In genomic region chr19:658916-659839, GRCh38 we compare ENCODE assay signal across 8 cellular contexts. TPM values are rescaled to one million over a fixed set of nuclear protein-coding genes. Genes with fewer than 3 reads are reported as not detected.
DNase-seq lines count a peak whose midpoint lies in the region; ATAC-seq and TF ChIP-seq lines count a peak whose summit lies in the region.

No MANE protein-coding gene starts in this region.

- no peak overlapping the region for H2BK5ac ChIP-seq in IMR-90 (ENCODE audit: low read depth, low read length, poor library complexity, severe bottlenecking)

- H3F3A ChIP-seq in smooth muscle cell (ENCODE audit: low read depth), result peaks cover 8% of the 10 kb centered on the region

- no peak overlapping the region for H2BK15ac ChIP-seq in IMR-90 (ENCODE audit: low read depth, low read length)

- no peak overlapping the region for H3K56ac ChIP-seq in IMR-90 (ENCODE audit: extremely low read depth, insufficient read depth, low read length)

- in situ Hi-C loops in IMR-90 (cut with MboI; ENCODE audit: low sequenced_read_pairs), result no loop called here

- peaks cover 0 to 12% of the 10 kb centered on the region in 2 donors for H3K36me3 Mint-ChIP-seq in activated T-cell treated with anti-CD3 and anti-CD28 coated beads, Interleukin-2, amount 50 U/mL, for 72 hours (ENCODE audit: insufficient read depth in 2 of 2)

- dilution Hi-C loops in IMR-90 (cut with HindIII; ENCODE audit: low sequenced_read_pairs, unreplicated experiment), result no loop called here

- no peak for DNase-seq in IMR-90
- no peak for DNase-seq in activated T-cell treated with anti-CD3 and anti-CD28 coated beads, Interleukin-2, amount 50 U/mL, for 72 hours
- DNase-seq in foreskin fibroblast, result peak; percentile 55 to 59
- peak; percentile 9 for DNase-seq in smooth muscle cell (lab: John Stamatoyannopoulos, UW; ENCODE audit: unreplicated experiment)
- DNase-seq in HEK293T (ENCODE audit: extremely low spot score), result no peak
- no peak for DNase-seq in NCI-H2107 treated with DMSO at 0.1 percent for 48 hours (lab: John Stamatoyannopoulos, UW; ENCODE audit: unreplicated experiment)

- H2AK9ac ChIP-seq in IMR-90 (replicated peaks; ENCODE audit: low read depth, low read length, poor library complexity), result peak overlapping the region; percentile 50

- H3K27ac Mint-ChIP-seq in activated T-cell treated with anti-CD3 and anti-CD28 coated beads, Interleukin-2, amount 50 U/mL, for 72 hours, result peak overlapping the region; percentile 89

- H3K14ac ChIP-seq in IMR-90 (replicated peaks; ENCODE audit: low read depth, low read length), result no peak overlapping the region

- peaks cover 14% of the 10 kb centered on the region for H3K4me1 ChIP-seq in IMR-90 (ENCODE audit: control insufficient read depth, insufficient read depth, low read length)
- peaks cover 15% of the 10 kb centered on the region for H3K4me1 ChIP-seq in smooth muscle cell (ENCODE audit: low read depth)

- no peak overlapping the region for H3K18ac ChIP-seq in IMR-90 (ENCODE audit: low read depth, low read length)

- ATAC-seq in IMR-90 (ENCODE audit: low read depth) (no peak), GM18511 (IDR thresholded peaks at IDR 0.05; ENCODE audit: unreplicated experiment) (no peak), GM18505 (IDR thresholded peaks at IDR 0.05; ENCODE audit: unreplicated experiment) (no peak)
- peak in 1 of 2 donors; percentile 8 for ATAC-seq in activated T-cell treated with anti-CD3 and anti-CD28 coated beads, Interleukin-2, amount 50 U/mL, for 72 hours (replicated peaks in 1 of 2)

- no peak overlapping the region for H2BK20ac ChIP-seq in IMR-90 (ENCODE audit: low read depth, low read length)

- H3K9me3 ChIP-seq in IMR-90 (ENCODE audit: control insufficient read depth, insufficient read depth, low read length), result no peaks in the 10 kb centered on the region
- H3K9me3 ChIP-seq in smooth muscle cell (replicated peaks; ENCODE audit: low read depth), result no peaks in the 10 kb centered on the region

- peaks cover 56% of the 10 kb centered on the region for H3K4me1 Mint-ChIP-seq in activated T-cell treated with anti-CD3 and anti-CD28 coated beads, Interleukin-2, amount 50 U/mL, for 72 hours (ENCODE audit: low read depth)

- no peak for TF ChIP-seq RAD21 in IMR-90 (IDR thresholded peaks at IDR 0.05; ENCODE audit: low read length)

- no TSS peak for BruUV-seq in IMR-90 (replicated peaks; lab: Mats Ljungman, UMichigan)

- H3K79me2 ChIP-seq in smooth muscle cell (ENCODE audit: low read depth), result peaks cover 90% of the 10 kb centered on the region

- no peaks in the 10 kb centered on the region for H3K27me3 ChIP-seq in IMR-90 (ENCODE audit: control insufficient read depth, insufficient read depth, low read length)
- no peaks in the 10 kb centered on the region for H3K27me3 ChIP-seq in smooth muscle cell (ENCODE audit: low read depth)

- TF ChIP-seq POLR2A in IMR-90 (IDR thresholded peaks at IDR 0.05; ENCODE audit: low read depth, low read length) (no peak), GM18505 (IDR thresholded peaks at IDR 0.05; ENCODE audit: borderline replicate concordance, extremely low read depth, insufficient read depth, insufficient read length) (no peak)

- no peak overlapping the region for H2BK120ac ChIP-seq in IMR-90 (ENCODE audit: low read depth, low read length)

- H3K4me3 Mint-ChIP-seq in activated T-cell treated with anti-CD3 and anti-CD28 coated beads, Interleukin-2, amount 50 U/mL, for 72 hours, result peak overlapping the region; percentile 97 to 98

- peaks cover 10% of the 10 kb centered on the region for H3K36me3 ChIP-seq in IMR-90 (ENCODE audit: control insufficient read depth, insufficient read depth, low read length)
- no peaks in the 10 kb centered on the region for H3K36me3 ChIP-seq in smooth muscle cell (ENCODE audit: low read depth)

- peaks cover 79% of the 10 kb centered on the region for H4K20me1 ChIP-seq in IMR-90 (ENCODE audit: insufficient read depth, low read length)
- H4K20me1 ChIP-seq in smooth muscle cell (ENCODE audit: low read depth), result peaks cover 84% of the 10 kb centered on the region

- no peak overlapping the region for H4K8ac ChIP-seq in IMR-90 (ENCODE audit: low read depth in 2 of 2, low read length in 2 of 2)

- no peak overlapping the region for H2AK5ac ChIP-seq in IMR-90 (ENCODE audit: low read depth, low read length)

- H3K9ac ChIP-seq in IMR-90 (ENCODE audit: low read depth, low read length) (no peak overlapping the region), smooth muscle cell (ENCODE audit: low read depth) (peak overlapping the region; percentile 79)

- H3K27ac ChIP-seq in IMR-90 (ENCODE audit: insufficient read depth, low read length), result no peak overlapping the region
- H3K27ac ChIP-seq in smooth muscle cell (ENCODE audit: low read depth), result peak overlapping the region; percentile 92

- H3K4me3 ChIP-seq in IMR-90 (ENCODE audit: insufficient read depth, low read depth, low read length) (no peak overlapping the region), foreskin fibroblast (ENCODE audit: low read depth in 1 of 2, low read length in 2 of 2) (no peak overlapping the region), smooth muscle cell (no peak overlapping the region)

- H3K79me1 ChIP-seq in IMR-90 (ENCODE audit: low read depth in 1 of 2, low read length in 2 of 2), result peaks cover 0 to 57% of the 10 kb centered on the region in 2 experiments; a peak in 2 of 4 replicates

- 87% methylated on average over 20 of the region's 50 CpGs; no CpG with 5 or more reads in 1 of the 2 experiments for WGBS in IMR-90 (ENCODE audit: extremely low coverage in 2 of 2, insufficient read length in 1 of 2), 2 experiments
- 66% methylated on average over 48 of the region's 50 CpGs for WGBS in smooth muscle cell (ENCODE audit: low lambda C conversion rate)

- no peaks in the 10 kb centered on the region for H3K9me1 ChIP-seq in IMR-90 (ENCODE audit: insufficient read depth, low read length)

- TF ChIP-seq CTCF in IMR-90 (conservative IDR thresholded peaks at IDR 0.05; ENCODE audit: low read depth, low read length) (no peak), foreskin fibroblast (IDR thresholded peaks at IDR 0.05; ENCODE audit: low read depth, low read length) (no peak), smooth muscle cell (IDR thresholded peaks at IDR 0.05; ENCODE audit: borderline replicate concordance, insufficient read depth, poor library complexity, severe bottlenecking) (no peak)

- H3K9me3 Mint-ChIP-seq in activated T-cell treated with anti-CD3 and anti-CD28 coated beads, Interleukin-2, amount 50 U/mL, for 72 hours, result no peaks in the 10 kb centered on the region

- no peak overlapping the region for H4K5ac ChIP-seq in IMR-90 (ENCODE audit: low read depth, low read length)

- no peak overlapping the region for H3K4ac ChIP-seq in IMR-90 (ENCODE audit: low read depth, low read length)

- POLR2A ChIA-PET in IMR-90 (lab: Charles Lee; ENCODE audit: unreplicated experiment), result no interaction called here
- POLR2A ChIA-PET in HEK293T (lab: Yijun Ruan, JAX), result no interaction called here

- no peaks in the 10 kb centered on the region for H3K27me3 Mint-ChIP-seq in activated T-cell treated with anti-CD3 and anti-CD28 coated beads, Interleukin-2, amount 50 U/mL, for 72 hours (ENCODE audit: low read depth)

- H4K91ac ChIP-seq in IMR-90 (ENCODE audit: insufficient read depth, low read depth, low read length), result no peak overlapping the region

- no peak overlapping the region for H2AFZ ChIP-seq in IMR-90 (replicated peaks; ENCODE audit: low read length, poor library complexity)
- no peak overlapping the region for H2AFZ ChIP-seq in smooth muscle cell (ENCODE audit: low read depth)

- CTCF ChIA-PET in IMR-90 (lab: Yijun Ruan, JAX) (no interaction called here), HEK293T (lab: Yijun Ruan, JAX) (no interaction called here)

- no peak overlapping the region for H3K4me2 ChIP-seq in IMR-90 (ENCODE audit: low read depth, low read length)
- peak overlapping the region; percentile 73 for H3K4me2 ChIP-seq in smooth muscle cell

- intact Hi-C loops in IMR-90 (cut with micrococcal nuclease), result no loop called here

- H3K23ac ChIP-seq in IMR-90 (ENCODE audit: low read depth, low read length), result no peak overlapping the region

RNA-seq across cellular contexts. Expression of gene RNF126, which starts 3.8 kb away (rescaled TPM):
- 7.0 and 8.6 TPM in 2 replicates for total RNA-seq in IMR-90 (2012; rRNA removed)
- polyA plus RNA-seq in IMR-90 (2012; rRNA removed), result 25.8 and 27.4 TPM in 2 replicates
- 32.5 and 45.6 TPM in 2 replicates for polyA plus RNA-seq in IMR-90 (2012; cell fraction: cytosol; rRNA removed)
- 38.8 and 87.7 TPM in 2 replicates for polyA plus RNA-seq in IMR-90 (2012; cell fraction: nucleus; rRNA removed; ENCODE audit: low replicate concordance)
- 10 to 100 TPM; 72.8 to 91.8 TPM for total RNA-seq in activated T-cell treated with anti-CD3 and anti-CD28 coated beads, Interleukin-2, amount 50 U/mL, for 72 hours
- 19.8 and 24.6 TPM in 2 replicates for total RNA-seq in smooth muscle cell
- 55.7 and 60.4 TPM in 2 replicates for polyA plus RNA-seq in smooth muscle cell

RNA-seq across cellular contexts. Expression of gene FSTL3, which starts 17.0 kb away (rescaled TPM):
- 32.3 and 39.4 TPM in 2 replicates for total RNA-seq in IMR-90 (2012; rRNA removed)
- 76.9 and 107 TPM in 2 replicates for polyA plus RNA-seq in IMR-90 (2012; rRNA removed)
- 42.3 and 113 TPM in 2 replicates for polyA plus RNA-seq in IMR-90 (2012; cell fraction: cytosol; rRNA removed)
- 262 and 579 TPM in 2 replicates for polyA plus RNA-seq in IMR-90 (2012; cell fraction: nucleus; rRNA removed; ENCODE audit: low replicate concordance)
- total RNA-seq in activated T-cell treated with anti-CD3 and anti-CD28 coated beads, Interleukin-2, amount 50 U/mL, for 72 hours, result 10 to 100 TPM; 10.0 to 11.4 TPM
- total RNA-seq in smooth muscle cell, result 117 and 132 TPM in 2 replicates
- 153 and 172 TPM in 2 replicates for polyA plus RNA-seq in smooth muscle cell

RNA-seq across cellular contexts. Expression of gene FGF22, which starts 19.5 kb away (rescaled TPM):
- total RNA-seq in IMR-90 (2012; rRNA removed) (not detected in 2 replicates), smooth muscle cell (not detected in 2 replicates)
- polyA plus RNA-seq in IMR-90 (2012; rRNA removed) (0.14 and 0.24 TPM in 2 replicates), smooth muscle cell (0.18 TPM in 2 replicates)
- 0.21 and 0.22 TPM in 2 replicates for polyA plus RNA-seq in IMR-90 (2012; cell fraction: cytosol; rRNA removed)
- polyA plus RNA-seq in IMR-90 (2012; cell fraction: nucleus; rRNA removed; ENCODE audit: low replicate concordance), result 0.40 and 2.1 TPM in 2 replicates
- total RNA-seq in activated T-cell treated with anti-CD3 and anti-CD28 coated beads, Interleukin-2, amount 50 U/mL, for 72 hours, result not detected

RNA-seq across cellular contexts. Expression of gene POLRMT, which starts 25.8 kb away (rescaled TPM):
- total RNA-seq in IMR-90 (2012; rRNA removed), result 9.9 and 10.3 TPM in 2 replicates
- 29.6 and 44.6 TPM in 2 replicates for polyA plus RNA-seq in IMR-90 (2012; rRNA removed)
- polyA plus RNA-seq in IMR-90 (2012; cell fraction: cytosol; rRNA removed), result 13.8 and 22.8 TPM in 2 replicates
- 96.1 and 272 TPM in 2 replicates for polyA plus RNA-seq in IMR-90 (2012; cell fraction: nucleus; rRNA removed; ENCODE audit: low replicate concordance)
- total RNA-seq in activated T-cell treated with anti-CD3 and anti-CD28 coated beads, Interleukin-2, amount 50 U/mL, for 72 hours, result 10 to 100 TPM; 62.7 to 79.0 TPM
- total RNA-seq in smooth muscle cell, result 15.2 and 23.8 TPM in 2 replicates
- 65.3 and 74.2 TPM in 2 replicates for polyA plus RNA-seq in smooth muscle cell

RNA-seq across cellular contexts. Expression of gene PRSS57, which starts 36.1 kb away (rescaled TPM):
- total RNA-seq in IMR-90 (2012; rRNA removed) (not detected in 2 replicates), smooth muscle cell (not detected in 2 replicates)
- polyA plus RNA-seq in IMR-90 (2012; rRNA removed) (not detected in 2 replicates), smooth muscle cell (not detected in 2 replicates)
- not detected in 2 replicates for polyA plus RNA-seq in IMR-90 (2012; cell fraction: cytosol; rRNA removed)
- polyA plus RNA-seq in IMR-90 (2012; cell fraction: nucleus; rRNA removed; ENCODE audit: low replicate concordance), result not detected in 2 replicates
- under 1 TPM in 1 of 2 donors, not detected in 1; 0.22 TPM for total RNA-seq in activated T-cell treated with anti-CD3 and anti-CD28 coated beads, Interleukin-2, amount 50 U/mL, for 72 hours

Comparison
In these comparisons a context has a peak if more than half of its experiments do, and no peak if none do; other contexts are left out.
1. DNase-seq: peak in foreskin fibroblast (2 of 2) and smooth muscle cell (single experiment); none in IMR-90 (single experiment), activated T-cell treated with anti-CD3 and anti-CD28 coated beads, Interleukin-2, amount 50 U/mL, for 72 hours (0 of 2), HEK293T (single experiment) and NCI-H2107 treated with DMSO at 0.1 percent for 48 hours (single experiment).